1 cellular context compared by ENCODE assay signal in genomic region chr14:104830781-104831180, GRCh38.
TF ChIP-seq lines count a peak whose summit lies in the region.

No MANE protein-coding gene starts in this region.

TF ChIP-seq in HepG2, 621 proteins besides CTCF, POLR2A, EP300 and RAD21:
- peak; percentile 73 for TF ChIP-seq BHLHE40 (IDR thresholded peaks at IDR 0.05; ENCODE audit: low read length)
- no peak for TF ChIP-seq ZNF382 (CRISPR knock-in tag; IDR thresholded peaks at IDR 0.05; ENCODE audit: borderline replicate concordance)
